ENCODE assay signal across 16 cellular contexts in genomic region chr4:65589331-65589730, GRCh38.
"Had no signal": no experiment of that assay in that cellular context is flagged by ENCODE, and none has a peak within 500 bp of the region (broad histone marks: within the 10 kb centered on the region; RNA-seq: fewer than 3 reads in every experiment).

No MANE protein-coding gene starts in this region.

- H3K9me3 ChIP-seq: heart left ventricle, lower lobe of right lung, tibial nerve, uterus had no signal

- H3K4me1 Mint-ChIP-seq: activated T-helper 17 cell treated with anti-CD3 and anti-CD28 coated beads, Interleukin-2, amount 50 U/mL, for 72 hours; stimulated activated naive B cell treated with anti-CD40 and anti-IgM and Interleukin-4, amounts not matched to agents 10 μg/mL and 1 μg/mL and 100 μg/mL, for 72 hours had no signal

- H3K9me3 Mint-ChIP-seq: dendritic cell treated with granulocyte-macrophage colony-stimulating factor and Interleukin-4, amounts not matched to agents 40 ng/mL and 50 ng/mL, for 4 days; mesothelial cell of epicardium; neural crest cell; stimulated activated naive B cell treated with anti-CD40 and anti-IgM and Interleukin-4, amounts not matched to agents 10 μg/mL and 1 μg/mL and 100 μg/mL, for 72 hours had no signal

- H3K4me1 ChIP-seq: heart left ventricle, lower lobe of right lung, parathyroid adenoma, uterus had no signal

- DNase-seq: activated CD4-positive, alpha-beta T cell treated with anti-CD3 and anti-CD28 coated beads, Interleukin-2, amount 50 U/mL, for 48 hours; activated naive CD4-positive, alpha-beta T cell treated with Interleukin-2 at 50 U/mL for 16 hours; anterior cingulate cortex; effector memory CD4-positive, alpha-beta T cell; heart left ventricle; left colon; lower lobe of right lung; stimulated activated CD4-positive, alpha-beta T cell treated with anti-CD3 and anti-CD28 coated beads, Interleukin-4, amount 100 ng/mL, for 1 hour; stimulated activated naive B cell treated with anti-CD40 and anti-IgM and Interleukin-4, amounts not matched to agents 10 μg/mL and 1 μg/mL and 100 μg/mL, for 72 hours; uterus had no signal

- H3K27ac ChIP-seq: heart left ventricle, lower lobe of right lung, parathyroid adenoma, tibial nerve, uterus had no signal

- H3K27me3 ChIP-seq: heart left ventricle, tibial nerve, uterus had no signal

- H3K36me3 ChIP-seq: heart left ventricle, lower lobe of right lung, tibial nerve, uterus had no signal

- H3K4me3 ChIP-seq: heart left ventricle, lower lobe of right lung, tibial nerve, uterus had no signal

- H3K36me3 Mint-ChIP-seq: mesothelial cell of epicardium; stimulated activated naive B cell treated with anti-CD40 and anti-IgM and Interleukin-4, amounts not matched to agents 10 μg/mL and 1 μg/mL and 100 μg/mL, for 72 hours had no signal

- H3K79me2 ChIP-seq: parathyroid adenoma had no signal

- H3K4me3 Mint-ChIP-seq: activated T-helper 17 cell treated with anti-CD3 and anti-CD28 coated beads, Interleukin-2, amount 50 U/mL, for 72 hours; dendritic cell treated with granulocyte-macrophage colony-stimulating factor and Interleukin-4, amounts not matched to agents 40 ng/mL and 50 ng/mL, for 4 days; mesothelial cell of epicardium; neural crest cell; stimulated activated naive B cell treated with anti-CD40 and anti-IgM and Interleukin-4, amounts not matched to agents 10 μg/mL and 1 μg/mL and 100 μg/mL, for 72 hours had no signal

- H3K9ac ChIP-seq: parathyroid adenoma had no signal

- ATAC-seq: activated T-helper 17 cell treated with anti-CD3 and anti-CD28 coated beads, Interleukin-2, amount 50 U/mL, for 72 hours; heart left ventricle; left colon; lower lobe of right lung; stimulated activated naive B cell treated with anti-CD40 and anti-IgM and Interleukin-4, amounts not matched to agents 10 μg/mL and 1 μg/mL and 100 μg/mL, for 72 hours had no signal

- H3K27me3 Mint-ChIP-seq: activated T-helper 17 cell treated with anti-CD3 and anti-CD28 coated beads, Interleukin-2, amount 50 U/mL, for 72 hours; dendritic cell treated with granulocyte-macrophage colony-stimulating factor and Interleukin-4, amounts not matched to agents 40 ng/mL and 50 ng/mL, for 4 days; stimulated activated naive B cell treated with anti-CD40 and anti-IgM and Interleukin-4, amounts not matched to agents 10 μg/mL and 1 μg/mL and 100 μg/mL, for 72 hours had no signal

- H3K27ac Mint-ChIP-seq: activated T-helper 17 cell treated with anti-CD3 and anti-CD28 coated beads, Interleukin-2, amount 50 U/mL, for 72 hours; dendritic cell treated with granulocyte-macrophage colony-stimulating factor and Interleukin-4, amounts not matched to agents 40 ng/mL and 50 ng/mL, for 4 days; mesothelial cell of epicardium; stimulated activated naive B cell treated with anti-CD40 and anti-IgM and Interleukin-4, amounts not matched to agents 10 μg/mL and 1 μg/mL and 100 μg/mL, for 72 hours had no signal

- H2AFZ ChIP-seq: parathyroid adenoma had no signal
